In the genomic region with DNA sequence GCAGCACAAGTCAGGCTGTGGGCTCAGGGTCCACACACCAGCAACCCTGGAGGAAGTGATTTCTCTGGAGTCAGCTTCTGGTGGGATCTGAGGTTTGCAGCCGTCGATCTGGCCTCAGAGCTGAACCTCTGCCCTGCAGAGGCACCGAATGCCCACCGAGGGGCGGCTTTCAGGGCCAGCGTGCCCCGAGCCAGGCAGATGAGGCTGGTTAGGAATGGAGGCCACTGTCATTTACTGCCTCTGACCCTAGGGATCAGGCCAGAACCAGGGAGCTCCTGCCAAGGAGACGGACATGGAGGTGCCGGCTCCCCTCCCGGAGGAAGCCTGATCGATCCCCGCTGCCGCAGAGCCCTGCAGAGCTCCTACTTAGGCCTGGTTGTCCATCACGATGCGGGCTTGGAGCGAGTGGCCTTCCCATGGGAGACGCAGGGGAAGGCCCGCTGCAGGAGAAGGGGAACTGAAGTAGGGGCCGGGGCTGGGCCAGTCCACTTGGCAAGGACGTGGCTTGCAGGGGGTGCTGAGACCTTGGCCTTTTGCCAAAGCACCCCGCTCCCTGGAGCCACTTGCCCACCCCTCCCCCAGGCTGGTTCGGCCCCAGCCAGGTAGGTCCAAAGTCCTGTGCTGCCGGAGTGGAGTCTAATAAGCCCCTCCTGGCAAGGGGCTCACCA, we compare ENCODE assay signal across 13 cellular contexts.
"Had no signal": no experiment of that assay in that cellular context is flagged by ENCODE, and none has a peak within 500 bp of the region (broad histone marks: within the 10 kb centered on the region; RNA-seq: fewer than 3 reads in every experiment).

No MANE protein-coding gene starts in this region.

- H3K36me3 ChIP-seq: cardiac muscle cell, left lung, ovary, stomach had no signal

- DNase-seq: activated CD4-positive, alpha-beta T cell treated with anti-CD3 and anti-CD28 coated beads for 36 hours; activated CD4-positive, alpha-beta T cell treated with anti-CD3 and anti-CD28 coated beads, Interleukin-2, amount 50 U/mL, for 48 hours; activated gamma-delta T cell treated with Interleukin-2 at 50 U/mL for 16 hours; effector memory CD8-positive, alpha-beta T cell; stimulated activated CD4-positive, alpha-beta T cell treated with anti-CD3 and anti-CD28 coated beads, Interleukin-4, amount 100 ng/mL, for 1 hour; stomach; trophoblast cell had no signal

- H3K4me3 ChIP-seq: cardiac muscle cell, left lung, ovary, smooth muscle cell, stomach had no signal

- H3K4me1 ChIP-seq: left lung had no signal

- H3K27me3 ChIP-seq: cardiac muscle cell, ovary had no signal

- H3K27ac ChIP-seq: cardiac muscle cell, left lung, ovary, stomach had no signal

- H3K4me2 ChIP-seq: smooth muscle cell had no signal

- FAIRE-seq: keratinocyte, TTC549 had no signal

- H3K9me3 ChIP-seq: left lung, ovary, stomach had no signal
